ENCODE assay signal across 1 cellular context in the genomic region with DNA sequence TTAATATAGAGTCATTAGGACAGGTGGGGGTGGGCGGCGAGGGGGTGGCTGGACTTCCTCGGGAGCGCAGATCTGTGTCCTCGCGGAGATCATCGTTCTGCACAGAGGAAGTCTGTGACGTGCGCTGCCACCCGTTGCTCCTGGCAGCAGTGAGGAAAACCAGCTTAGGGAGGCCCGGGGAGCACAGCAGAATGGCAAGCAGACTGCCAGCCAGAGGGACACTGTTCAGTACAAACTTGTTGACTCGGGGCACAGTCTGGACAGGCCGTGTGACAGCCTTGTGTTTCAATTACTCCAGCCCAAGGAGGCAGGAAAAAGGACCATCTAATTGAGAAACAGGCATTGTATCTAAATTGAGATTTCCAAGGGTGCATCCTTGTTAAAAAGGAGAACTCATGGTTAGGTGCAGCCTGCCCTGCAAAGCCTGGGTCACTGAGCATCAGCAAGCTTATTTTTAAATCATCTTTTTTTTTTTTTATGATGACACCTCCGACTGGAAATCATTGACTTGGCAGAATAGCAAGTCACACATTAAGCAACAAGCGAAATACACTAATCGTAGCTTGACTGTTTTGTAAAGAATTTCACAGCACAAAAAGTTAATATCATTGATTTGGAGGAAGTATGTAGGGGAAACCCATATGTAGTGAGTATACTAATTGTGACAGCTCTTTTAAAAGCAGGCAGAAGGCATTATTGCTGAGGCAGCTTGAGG.
TF ChIP-seq lines count a peak whose summit lies in the region.

No MANE protein-coding gene starts in this region.

TF ChIP-seq in A549, 52 proteins besides CTCF, POLR2A, EP300 and RAD21 (continued from another document):
- TF ChIP-seq, protein P1, sequence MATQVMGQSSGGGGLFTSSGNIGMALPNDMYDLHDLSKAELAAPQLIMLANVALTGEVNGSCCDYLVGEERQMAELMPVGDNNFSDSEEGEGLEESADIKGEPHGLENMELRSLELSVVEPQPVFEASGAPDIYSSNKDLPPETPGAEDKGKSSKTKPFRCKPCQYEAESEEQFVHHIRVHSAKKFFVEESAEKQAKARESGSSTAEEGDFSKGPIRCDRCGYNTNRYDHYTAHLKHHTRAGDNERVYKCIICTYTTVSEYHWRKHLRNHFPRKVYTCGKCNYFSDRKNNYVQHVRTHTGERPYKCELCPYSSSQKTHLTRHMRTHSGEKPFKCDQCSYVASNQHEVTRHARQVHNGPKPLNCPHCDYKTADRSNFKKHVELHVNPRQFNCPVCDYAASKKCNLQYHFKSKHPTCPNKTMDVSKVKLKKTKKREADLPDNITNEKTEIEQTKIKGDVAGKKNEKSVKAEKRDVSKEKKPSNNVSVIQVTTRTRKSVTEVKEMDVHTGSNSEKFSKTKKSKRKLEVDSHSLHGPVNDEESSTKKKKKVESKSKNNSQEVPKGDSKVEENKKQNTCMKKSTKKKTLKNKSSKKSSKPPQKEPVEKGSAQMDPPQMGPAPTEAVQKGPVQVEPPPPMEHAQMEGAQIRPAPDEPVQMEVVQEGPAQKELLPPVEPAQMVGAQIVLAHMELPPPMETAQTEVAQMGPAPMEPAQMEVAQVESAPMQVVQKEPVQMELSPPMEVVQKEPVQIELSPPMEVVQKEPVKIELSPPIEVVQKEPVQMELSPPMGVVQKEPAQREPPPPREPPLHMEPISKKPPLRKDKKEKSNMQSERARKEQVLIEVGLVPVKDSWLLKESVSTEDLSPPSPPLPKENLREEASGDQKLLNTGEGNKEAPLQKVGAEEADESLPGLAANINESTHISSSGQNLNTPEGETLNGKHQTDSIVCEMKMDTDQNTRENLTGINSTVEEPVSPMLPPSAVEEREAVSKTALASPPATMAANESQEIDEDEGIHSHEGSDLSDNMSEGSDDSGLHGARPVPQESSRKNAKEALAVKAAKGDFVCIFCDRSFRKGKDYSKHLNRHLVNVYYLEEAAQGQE (IDR thresholded peaks at IDR 0.05) = no peak
- no peak for TF ChIP-seq ZSCAN20 (CRISPR knock-in tag; IDR thresholded peaks at IDR 0.05)
